13 cellular contexts compared by ENCODE assay signal in genomic region chr14:105862581-105863239, GRCh38.
A peak's percentile ranks its signal among the peaks of the same experiment; 100 is the strongest.
DNase-seq lines count a peak whose midpoint lies in the region; ATAC-seq and TF ChIP-seq lines count a peak whose summit lies in the region.
"Had no signal": no experiment of that assay in that cellular context is flagged by ENCODE, and none has a peak within 500 bp of the region (broad histone marks: within the 10 kb centered on the region; RNA-seq: fewer than 3 reads in every experiment).

No MANE protein-coding gene starts in this region.

- no peak for ATAC-seq in natural killer cell

- TF ChIP-seq CTCF in natural killer cell (IDR thresholded peaks at IDR 0.05) = no peak

- peaks cover 21 to 25% of the 10 kb centered on the region in 2 donors for H3K4me1 Mint-ChIP-seq in natural killer cell

- H3K4me3 Mint-ChIP-seq in natural killer cell = peak overlapping the region; percentile 17

- TF ChIP-seq POLR2A in GM19099 (IDR thresholded peaks at IDR 0.05; ENCODE audit: extremely low read depth, insufficient read length, low read depth) = peak; percentile 71

- intact Hi-C loops in natural killer cell (cut with micrococcal nuclease) = no loop called here

- DNase-seq in D341Med (ENCODE audit: low spot score) (peak; percentile 10), natural killer cell (peak; percentile 4), Ammon's horn (ENCODE audit: low spot score) (no peak), NCI-H446 treated with DMSO at 0.1 percent for 48 hours (lab: John Stamatoyannopoulos, UW) (no peak), HPDE6-E6E7 (ENCODE audit: extremely low spot score) (no peak), DMS153 treated with DMSO at 0.1 percent for 48 hours (lab: John Stamatoyannopoulos, UW; ENCODE audit: unreplicated experiment) (no peak)
- DNase-seq in activated CD8-positive, alpha-beta memory T cell treated with anti-CD3 and anti-CD28 coated beads, Interleukin-2, amount 50 U/mL, for 4 hours = peak; percentile 9
- DNase-seq: Caco-2, NCI-H345, SJCRH30, trophoblast cell had no signal

- H3K9me3 Mint-ChIP-seq in natural killer cell = no peaks in the 10 kb centered on the region

- H3K36me3 Mint-ChIP-seq in natural killer cell = no peaks in the 10 kb centered on the region

- H3K27me3 Mint-ChIP-seq in natural killer cell (ENCODE audit: low read depth in 2 of 2) = peaks cover 38 to 43% of the 10 kb centered on the region in 2 donors
- H3K27me3 Mint-ChIP-seq: progenitor cell of endocrine pancreas had no signal

- no peak overlapping the region for H3K27ac Mint-ChIP-seq in natural killer cell
- H3K27ac Mint-ChIP-seq: progenitor cell of endocrine pancreas had no signal

Comparison
In these comparisons a context has a peak if more than half of its experiments do, and no peak if none do; other contexts are left out.
1. DNase-seq: peak in D341Med (single experiment), activated CD8-positive, alpha-beta memory T cell treated with anti-CD3 and anti-CD28 coated beads, Interleukin-2, amount 50 U/mL, for 4 hours (single experiment) and natural killer cell (single experiment); none in Ammon's horn (single experiment), NCI-H446 treated with DMSO at 0.1 percent for 48 hours (single experiment), HPDE6-E6E7 (single experiment) and DMS153 treated with DMSO at 0.1 percent for 48 hours (single experiment).